In genomic region chr12:106917503-106917902, GRCh38 we compare ENCODE assay signal across 16 cellular contexts.
"Had no signal": no experiment of that assay in that cellular context is flagged by ENCODE, and none has a peak within 500 bp of the region (broad histone marks: within the 10 kb centered on the region; RNA-seq: fewer than 3 reads in every experiment).

No MANE protein-coding gene starts in this region.

- H3K27ac Mint-ChIP-seq: activated CD4-positive, alpha-beta T cell treated with anti-CD3 and anti-CD28 coated beads, Interleukin-2, amount 10 ng/mL, durations not matched to agents 24 days and 14 days; activated CD8-positive, alpha-beta T cell treated with anti-CD3 and anti-CD28 coated beads, Interleukin-2, amount 10 ng/mL, durations not matched to agents 7 days and 5 days; activated naive CD8-positive, alpha-beta T cell; dendritic cell treated with granulocyte-macrophage colony-stimulating factor and Interleukin-4, amounts not matched to agents 40 ng/mL and 50 ng/mL, for 4 days; naive thymus-derived CD8-positive, alpha-beta T cell had no signal

- ATAC-seq: activated CD8-positive, alpha-beta T cell treated with anti-CD3 and anti-CD28 coated beads, Interleukin-2, amount 10 ng/mL, durations not matched to agents 7 days and 5 days; left colon; naive thymus-derived CD8-positive, alpha-beta T cell; psoas muscle; sciatic nerve had no signal

- H3K27me3 ChIP-seq: brain microvascular endothelial cell had no signal

- H3K9me3 ChIP-seq: psoas muscle, thoracic aorta had no signal

- H3K9me3 Mint-ChIP-seq: activated CD4-positive, alpha-beta T cell treated with anti-CD3 and anti-CD28 coated beads, Interleukin-2, amount 10 ng/mL, durations not matched to agents 24 days and 14 days; dendritic cell treated with granulocyte-macrophage colony-stimulating factor and Interleukin-4, amounts not matched to agents 40 ng/mL and 50 ng/mL, for 4 days; naive thymus-derived CD8-positive, alpha-beta T cell had no signal

- H3K36me3 ChIP-seq: brain microvascular endothelial cell, thoracic aorta had no signal

- DNase-seq: activated CD4-positive, alpha-beta T cell treated with anti-CD3 and anti-CD28 coated beads, Interleukin-2, amount 10 ng/mL, durations not matched to agents 24 days and 14 days; activated CD4-positive, CD25-positive, alpha-beta regulatory T cell; activated CD8-positive, alpha-beta memory T cell treated with anti-CD3 and anti-CD28 coated beads, Interleukin-2, amount 50 U/mL, for 4 hours; activated CD8-positive, alpha-beta T cell treated with anti-CD3 and anti-CD28 coated beads, Interleukin-2, amount 10 ng/mL, durations not matched to agents 7 days and 5 days; activated gamma-delta T cell treated with Interleukin-2 at 50 U/mL for 16 hours; activated T-cell treated with anti-CD3 and anti-CD28 coated beads, Interleukin-2, amount 50 U/mL, for 48 hours; brain microvascular endothelial cell; left colon; mammary epithelial cell; naive thymus-derived CD8-positive, alpha-beta T cell; psoas muscle; T-helper 2 cell had no signal

- H3K4me3 Mint-ChIP-seq: activated CD4-positive, alpha-beta T cell treated with anti-CD3 and anti-CD28 coated beads, Interleukin-2, amount 10 ng/mL, durations not matched to agents 24 days and 14 days; activated CD8-positive, alpha-beta T cell treated with anti-CD3 and anti-CD28 coated beads, Interleukin-2, amount 10 ng/mL, durations not matched to agents 7 days and 5 days; activated naive CD8-positive, alpha-beta T cell; dendritic cell treated with granulocyte-macrophage colony-stimulating factor and Interleukin-4, amounts not matched to agents 40 ng/mL and 50 ng/mL, for 4 days; naive thymus-derived CD8-positive, alpha-beta T cell had no signal

- H3K36me3 Mint-ChIP-seq: activated naive CD8-positive, alpha-beta T cell; naive thymus-derived CD8-positive, alpha-beta T cell had no signal

- H3K27ac ChIP-seq: brain microvascular endothelial cell, psoas muscle, thoracic aorta had no signal

- H3K4me3 ChIP-seq: psoas muscle, thoracic aorta had no signal

- H3K4me1 ChIP-seq: psoas muscle had no signal
